27 cellular contexts compared by ENCODE assay signal in the genomic region with DNA sequence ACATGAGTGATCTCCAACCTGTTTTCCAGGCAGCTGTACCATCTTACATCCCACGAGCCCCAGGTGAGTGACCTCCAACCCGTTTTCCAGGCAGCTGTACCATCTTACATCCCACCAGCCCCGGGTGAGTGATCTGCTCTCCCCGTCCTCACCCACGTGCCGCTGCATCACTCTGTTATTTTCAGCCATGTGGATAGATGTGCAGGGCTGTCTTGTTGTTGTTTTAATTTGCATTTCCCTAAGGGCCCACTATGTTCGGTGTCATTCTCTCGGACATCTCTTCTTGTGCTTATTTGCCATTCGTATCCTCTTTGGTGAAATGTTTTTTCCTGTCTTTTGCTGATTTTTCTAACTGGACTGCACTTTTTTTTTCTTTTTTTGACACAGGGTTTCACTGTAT.
"Had no signal": no experiment of that assay in that cellular context is flagged by ENCODE, and none has a peak within 500 bp of the region (broad histone marks: within the 10 kb centered on the region; RNA-seq: fewer than 3 reads in every experiment).

No MANE protein-coding gene starts in this region.

- H3K36me3 ChIP-seq: brain microvascular endothelial cell, SJCRH30, WERI-Rb-1 had no signal

- H3K4me1 ChIP-seq: SJCRH30 had no signal

- H3K36me3 Mint-ChIP-seq: activated naive CD4-positive, alpha-beta T cell treated with anti-CD3 and anti-CD28 coated beads, Interleukin-2, amount 10 ng/mL, durations not matched to agents 7 days and 5 days; activated naive CD8-positive, alpha-beta T cell treated with anti-CD3 and anti-CD28 coated beads for 36 hours had no signal

- H3K4me3 Mint-ChIP-seq: activated CD8-positive, alpha-beta T cell treated with anti-CD3 and anti-CD28 coated beads, Interleukin-2, amount 10 ng/mL, durations not matched to agents 7 days and 5 days; activated naive CD4-positive, alpha-beta T cell treated with anti-CD3 and anti-CD28 coated beads, Interleukin-2, amount 10 ng/mL, durations not matched to agents 7 days and 5 days; activated naive CD8-positive, alpha-beta T cell treated with anti-CD3 and anti-CD28 coated beads for 36 hours; activated T-cell treated with anti-CD3 and anti-CD28 coated beads, Interleukin-2, amount 50 U/mL, for 4 hours; activated T-helper 1 cell treated with anti-CD3 and anti-CD28 coated beads, Interleukin-12 subunit alpha, Interleukin-12 subunit beta, Interleukin-2, Interleukin-4 antibody, amounts not matched to agents 30 ng/mL and 10 ng/mL and 1 ng/mL, durations not matched to agents 14 hours and 24 hours and 36 hours had no signal

- H3K4me3 ChIP-seq: SJCRH30, SK-N-MC had no signal

- H3K9me3 Mint-ChIP-seq: activated naive CD4-positive, alpha-beta T cell treated with anti-CD3 and anti-CD28 coated beads, Interleukin-2, amount 10 ng/mL, durations not matched to agents 7 days and 5 days; activated naive CD8-positive, alpha-beta T cell treated with anti-CD3 and anti-CD28 coated beads for 36 hours; activated T-cell treated with anti-CD3 and anti-CD28 coated beads, Interleukin-2, amount 50 U/mL, for 4 hours; activated T-helper 1 cell treated with anti-CD3 and anti-CD28 coated beads, Interleukin-12 subunit alpha, Interleukin-12 subunit beta, Interleukin-2, Interleukin-4 antibody, amounts not matched to agents 30 ng/mL and 10 ng/mL and 1 ng/mL, durations not matched to agents 14 hours and 24 hours and 36 hours had no signal

- DNase-seq: activated CD4-positive, alpha-beta T cell treated with anti-CD3 and anti-CD28 coated beads for 1 hour; activated CD4-positive, alpha-beta T cell treated with anti-CD3 and anti-CD28 coated beads for 48 hours; activated CD4-positive, alpha-beta T cell treated with anti-CD3 and anti-CD28 coated beads, Interleukin-2, amount 50 U/mL, for 4 hours; activated CD4-positive, CD25-positive, alpha-beta regulatory T cell; activated CD8-positive, alpha-beta T cell treated with anti-CD3 and anti-CD28 coated beads, Interleukin-2, amount 10 ng/mL, durations not matched to agents 7 days and 5 days; activated gamma-delta T cell treated with Interleukin-2 at 50 U/mL for 16 hours; activated naive CD4-positive, alpha-beta T cell treated with anti-CD3 and anti-CD28 coated beads, Interleukin-2, amount 10 ng/mL, durations not matched to agents 7 days and 5 days; activated naive CD8-positive, alpha-beta T cell treated with anti-CD3 and anti-CD28 coated beads for 36 hours; activated T-cell treated with anti-CD3 and anti-CD28 coated beads, Interleukin-2, amount 50 U/mL, for 4 hours; amniotic stem cell; aorta; brain microvascular endothelial cell; central memory CD4-positive, alpha-beta T cell; Karpas-422; KBM-7; NCI-H1105; NCI-H1436; NCI-H1694; NCI-H2029; NCI-H345; NCI-H524 treated with DMSO at 0.1 percent for 48 hours; Right ventricle myocardium superior; SJCRH30; T1000; WERI-Rb-1 had no signal

- H3K9me3 ChIP-seq: SJCRH30 had no signal

- ATAC-seq: activated CD8-positive, alpha-beta T cell treated with anti-CD3 and anti-CD28 coated beads, Interleukin-2, amount 10 ng/mL, durations not matched to agents 7 days and 5 days; activated T-cell treated with anti-CD3 and anti-CD28 coated beads, Interleukin-2, amount 50 U/mL, for 4 hours had no signal

- H3K27me3 ChIP-seq: brain microvascular endothelial cell, SJCRH30 had no signal

- H3K27ac ChIP-seq: brain microvascular endothelial cell, SJCRH30, SK-N-MC, WERI-Rb-1 had no signal

- H3K27ac Mint-ChIP-seq: activated CD8-positive, alpha-beta T cell treated with anti-CD3 and anti-CD28 coated beads, Interleukin-2, amount 10 ng/mL, durations not matched to agents 7 days and 5 days; activated naive CD4-positive, alpha-beta T cell treated with anti-CD3 and anti-CD28 coated beads, Interleukin-2, amount 10 ng/mL, durations not matched to agents 7 days and 5 days; activated naive CD8-positive, alpha-beta T cell treated with anti-CD3 and anti-CD28 coated beads for 36 hours; activated T-helper 1 cell treated with anti-CD3 and anti-CD28 coated beads, Interleukin-12 subunit alpha, Interleukin-12 subunit beta, Interleukin-2, Interleukin-4 antibody, amounts not matched to agents 30 ng/mL and 10 ng/mL and 1 ng/mL, durations not matched to agents 14 hours and 24 hours and 36 hours had no signal
